ENCODE assay signal across 8 cellular contexts in genomic region chr10:98269435-98269912, GRCh38. TPM values are rescaled to one million over a fixed set of nuclear protein-coding genes. Genes with fewer than 3 reads are reported as not detected.
DNase-seq lines count a peak whose midpoint lies in the region; ATAC-seq and TF ChIP-seq lines count a peak whose summit lies in the region.

No MANE protein-coding gene starts in this region.

- no peak for ATAC-seq in HG03025 (IDR thresholded peaks at IDR 0.05; ENCODE audit: low FRiP score, unreplicated experiment)
- no peak for ATAC-seq in HG02885 (IDR thresholded peaks at IDR 0.05; ENCODE audit: poor library complexity, unreplicated experiment)
- no peak for ATAC-seq in GM21723 (IDR thresholded peaks at IDR 0.05; ENCODE audit: unreplicated experiment)

- no peaks in the 10 kb centered on the region for H3K36me3 ChIP-seq in testis (ENCODE audit: low read depth, missing control alignments)

- H3K27ac ChIP-seq in testis: no peak overlapping the region

- intact Hi-C loops in testis (cut with DNase I; ENCODE audit: low total_unique reads): no loop called here

- no peaks in the 10 kb centered on the region for H3K9me3 ChIP-seq in testis

- DNase-seq in HS-5 (ENCODE audit: low read depth): peak; percentile 70
- peak; percentile 98 for DNase-seq in astrocyte of the hippocampus (ENCODE audit: low read depth, low spot score)
- DNase-seq in islet precursor cell: peak; percentile 95
- DNase-seq in testis: peak; percentile 52
- no peak for DNase-seq in GM10266 (ENCODE audit: extremely low spot score)

- H3K27me3 ChIP-seq in testis: no peaks in the 10 kb centered on the region

- TF ChIP-seq POLR2A in testis (IDR thresholded peaks at IDR 0.05): no peak

- peaks cover 14% of the 10 kb centered on the region for H3K4me1 ChIP-seq in testis

- H3K4me3 ChIP-seq in testis: no peak overlapping the region

- WGBS in testis, 2 donors: 36 to 39% methylated on average over 5 to 8 of the region's 8 CpGs

- no peak for TF ChIP-seq CTCF in testis (IDR thresholded peaks at IDR 0.05)
- TF ChIP-seq CTCF in GM10266 (IDR thresholded peaks at IDR 0.05; ENCODE audit: control insufficient read depth, insufficient read depth, low read depth, missing control alignments): no peak

RNA-seq across cellular contexts. Expression of gene LOXL4, which starts 1.5 kb away (rescaled TPM):
- 10 to 100 TPM; 18.9 to 38.2 TPM for total RNA-seq in testis
- polyA plus RNA-seq in testis (ENCODE audit: insufficient read depth, low read depth, low replicate concordance): 14.0 TPM
